26 cellular contexts compared by ENCODE assay signal in the genomic region with DNA sequence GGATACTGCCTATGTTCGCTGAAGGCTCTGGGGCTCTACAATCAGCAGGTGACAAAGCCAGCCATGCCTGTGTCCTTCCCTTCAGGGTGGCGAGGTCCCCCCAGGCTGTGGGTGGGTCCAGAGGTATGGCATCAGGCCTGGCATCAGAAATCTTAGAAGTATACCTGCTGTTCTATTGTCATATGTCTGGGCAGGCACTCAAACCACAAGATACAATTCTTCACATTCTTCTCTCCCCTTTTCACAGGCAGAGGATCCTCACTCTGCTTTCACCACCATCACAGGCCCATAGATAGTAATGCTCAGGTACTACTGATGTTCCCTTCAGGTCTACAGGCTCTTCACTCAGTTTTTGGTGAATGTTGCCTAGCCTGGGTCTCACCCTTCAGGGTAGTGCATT.
"Had no signal": no experiment of that assay in that cellular context is flagged by ENCODE, and none has a peak within 500 bp of the region (broad histone marks: within the 10 kb centered on the region; RNA-seq: fewer than 3 reads in every experiment).

No MANE protein-coding gene starts in this region.

- DNase-seq: activated CD4-positive, alpha-beta T cell treated with anti-CD3 and anti-CD28 coated beads for 36 hours; activated CD4-positive, CD25-positive, alpha-beta regulatory T cell; activated CD8-positive, alpha-beta memory T cell treated with anti-CD3 and anti-CD28 coated beads, Interleukin-2, amount 10 ng/mL, durations not matched to agents 7 days and 5 days; activated CD8-positive, alpha-beta T cell treated with anti-CD3 and anti-CD28 coated beads, Interleukin-2, amount 10 ng/mL, durations not matched to agents 7 days and 5 days; activated T-cell treated with anti-CD3 and anti-CD28 coated beads, Interleukin-2, amount 50 U/mL, for 48 hours; dermis blood vessel endothelial cell; effector CD8-positive, alpha-beta T cell; gastrocnemius medialis; kidney; right lobe of liver; stimulated activated CD4-positive, alpha-beta T cell treated with anti-CD3 and anti-CD28 coated beads, Interleukin-12 subunit alpha, Interleukin-12 subunit beta, amount 100 ng/mL, for 4 hours; stimulated activated CD4-positive, alpha-beta T cell treated with anti-CD3 and anti-CD28 coated beads, Interleukin-4, amount 100 ng/mL, for 24 hours; stimulated activated naive B cell treated with anti-CD40 and anti-IgM and Interleukin-4, amounts not matched to agents 10 μg/mL and 1 μg/mL and 100 μg/mL, for 72 hours; stomach; T-helper 1 cell; tibial artery had no signal

- H3K4me1 ChIP-seq: gastrocnemius medialis, right lobe of liver, stomach, tibial artery had no signal

- H3K36me3 Mint-ChIP-seq: activated CD8-positive, alpha-beta memory T cell treated with anti-CD3 and anti-CD28 coated beads, Interleukin-2, amount 10 ng/mL, durations not matched to agents 7 days and 5 days; activated naive CD4-positive, alpha-beta T cell treated with anti-CD3 and anti-CD28 coated beads, Interleukin-2, amount 50 U/mL, for 72 hours; memory B cell; natural killer cell treated with Interleukin-12 subunit alpha and Interleukin-12 subunit beta and Interleukin-15 and Interleukin-18, amount 100 ng/mL, for 72 hours; stimulated activated naive B cell treated with anti-CD40 and anti-IgM and Interleukin-4, amounts not matched to agents 10 μg/mL and 1 μg/mL and 100 μg/mL, for 72 hours had no signal

- H3K9me3 Mint-ChIP-seq: activated naive CD4-positive, alpha-beta T cell treated with anti-CD3 and anti-CD28 coated beads, Interleukin-2, amount 50 U/mL, for 72 hours; central memory CD8-positive, alpha-beta T cell; memory B cell had no signal

- H2AFZ ChIP-seq: hepatocyte had no signal

- H3K27ac Mint-ChIP-seq: activated CD4-positive, alpha-beta T cell treated with anti-CD3 and anti-CD28 coated beads for 36 hours; activated CD8-positive, alpha-beta memory T cell treated with anti-CD3 and anti-CD28 coated beads, Interleukin-2, amount 10 ng/mL, durations not matched to agents 7 days and 5 days; activated CD8-positive, alpha-beta T cell treated with anti-CD3 and anti-CD28 coated beads, Interleukin-2, amount 10 ng/mL, durations not matched to agents 7 days and 5 days; activated naive CD4-positive, alpha-beta T cell treated with anti-CD3 and anti-CD28 coated beads, Interleukin-2, amount 50 U/mL, for 72 hours; activated T-helper 2 cell treated with anti-CD3 and anti-CD28 coated beads, Interferon-gamma antibody, Interleukin-2, Interleukin-4, amounts not matched to agents 10 μg/mL and 5 μg/mL and 100 μg/mL, durations not matched to agents 14 hours and 24 hours and 36 hours; memory B cell; natural killer cell treated with Interleukin-12 subunit alpha and Interleukin-12 subunit beta and Interleukin-15 and Interleukin-18, amount 100 ng/mL, for 72 hours; stimulated activated naive B cell treated with anti-CD40 and anti-IgM and Interleukin-4, amounts not matched to agents 10 μg/mL and 1 μg/mL and 100 μg/mL, for 72 hours had no signal

- H3K4me1 Mint-ChIP-seq: activated CD4-positive, alpha-beta T cell treated with anti-CD3 and anti-CD28 coated beads for 36 hours; activated CD8-positive, alpha-beta memory T cell treated with anti-CD3 and anti-CD28 coated beads, Interleukin-2, amount 10 ng/mL, durations not matched to agents 7 days and 5 days; central memory CD8-positive, alpha-beta T cell; memory B cell; stimulated activated naive B cell treated with anti-CD40 and anti-IgM and Interleukin-4, amounts not matched to agents 10 μg/mL and 1 μg/mL and 100 μg/mL, for 72 hours had no signal

- H3K79me2 ChIP-seq: hepatocyte had no signal

- FAIRE-seq: bronchial epithelial cell, colon, endometrium, kidney had no signal

- H3K36me3 ChIP-seq: gastrocnemius medialis, right lobe of liver, stomach, tibial artery had no signal

- H3K9me3 ChIP-seq: gastrocnemius medialis, right lobe of liver, tibial artery had no signal

- H3K27me3 Mint-ChIP-seq: memory B cell; natural killer cell treated with Interleukin-12 subunit alpha and Interleukin-12 subunit beta and Interleukin-15 and Interleukin-18, amount 100 ng/mL, for 72 hours; stimulated activated naive B cell treated with anti-CD40 and anti-IgM and Interleukin-4, amounts not matched to agents 10 μg/mL and 1 μg/mL and 100 μg/mL, for 72 hours had no signal

- H3K4me3 Mint-ChIP-seq: activated CD4-positive, alpha-beta T cell treated with anti-CD3 and anti-CD28 coated beads for 36 hours; activated CD8-positive, alpha-beta memory T cell treated with anti-CD3 and anti-CD28 coated beads, Interleukin-2, amount 10 ng/mL, durations not matched to agents 7 days and 5 days; activated CD8-positive, alpha-beta T cell treated with anti-CD3 and anti-CD28 coated beads, Interleukin-2, amount 10 ng/mL, durations not matched to agents 7 days and 5 days; central memory CD8-positive, alpha-beta T cell; memory B cell; natural killer cell treated with Interleukin-12 subunit alpha and Interleukin-12 subunit beta and Interleukin-15 and Interleukin-18, amount 100 ng/mL, for 72 hours; stimulated activated naive B cell treated with anti-CD40 and anti-IgM and Interleukin-4, amounts not matched to agents 10 μg/mL and 1 μg/mL and 100 μg/mL, for 72 hours had no signal

- H3K27ac ChIP-seq: gastrocnemius medialis, hepatocyte, right lobe of liver, skin epidermis, stomach, tibial artery had no signal

- H3K27me3 ChIP-seq: gastrocnemius medialis, hepatocyte, right lobe of liver, stomach, tibial artery had no signal

- H3K4me2 ChIP-seq: hepatocyte had no signal

- H3K4me3 ChIP-seq: gastrocnemius medialis, hepatocyte, right lobe of liver, skin epidermis, stomach, tibial artery had no signal
